12 cellular contexts compared by ENCODE assay signal in genomic region chr14:93234798-93235197, GRCh38. TPM values are rescaled to one million over a fixed set of nuclear protein-coding genes. Genes with fewer than 3 reads are reported as not detected.
DNase-seq lines count a peak whose midpoint lies in the region; ATAC-seq, FAIRE-seq and TF ChIP-seq lines count a peak whose summit lies in the region.
"Had no signal": no experiment of that assay in that cellular context is flagged by ENCODE, and none has a peak within 500 bp of the region (broad histone marks: within the 10 kb centered on the region; RNA-seq: fewer than 3 reads in every experiment).

No MANE protein-coding gene starts in this region.

- no peaks in the 10 kb centered on the region for H3K36me3 ChIP-seq in neural progenitor cell
- no peaks in the 10 kb centered on the region for H3K36me3 ChIP-seq in naive thymus-derived CD4-positive, alpha-beta T cell (ENCODE audit: control insufficient read depth in 2 of 3, insufficient read depth in 3 of 3, low read length in 3 of 3)
- H3K36me3 ChIP-seq in kidney (ENCODE audit: control insufficient read depth in 1 of 2, insufficient read depth in 2 of 2, low read length in 2 of 2), result no peaks in the 10 kb centered on the region

- peaks cover 3% of the 10 kb centered on the region for H3K4me1 Mint-ChIP-seq in neural progenitor cell
- peaks cover 11 to 28% (median 14%) of the 10 kb centered on the region in 7 donors for H3K4me1 Mint-ChIP-seq in naive thymus-derived CD4-positive, alpha-beta T cell

- H3K36me3 Mint-ChIP-seq in neural progenitor cell, result peaks cover 2% of the 10 kb centered on the region
- peaks cover 0 to 2% (median 0%) of the 10 kb centered on the region in 5 donors for H3K36me3 Mint-ChIP-seq in naive thymus-derived CD4-positive, alpha-beta T cell
- H3K36me3 Mint-ChIP-seq: natural killer cell treated with Interleukin-12 subunit alpha and Interleukin-12 subunit beta and Interleukin-15 and Interleukin-18, amount 100 ng/mL, for 72 hours had no signal

- H3K4me3 ChIP-seq in neural progenitor cell (no peak overlapping the region), kidney (ENCODE audit: low read length in 2 of 2) (no peak overlapping the region)
- no peak overlapping the region for H3K4me3 ChIP-seq in naive thymus-derived CD4-positive, alpha-beta T cell (ENCODE audit: low read length)

- H3K9me3 ChIP-seq in neural progenitor cell (ENCODE audit: low read depth), result no peaks in the 10 kb centered on the region
- H3K9me3 ChIP-seq in naive thymus-derived CD4-positive, alpha-beta T cell (ENCODE audit: control insufficient read depth in 2 of 3, low read length in 3 of 3), result no peaks in the 10 kb centered on the region
- H3K9me3 ChIP-seq in kidney (ENCODE audit: control insufficient read depth in 1 of 2, low read length in 2 of 2), result no peaks in the 10 kb centered on the region

- peak; percentile 76 for DNase-seq in GM03348 (ENCODE audit: low spot score)
- DNase-seq in NCI-H226, result peak; percentile 51
- peak; percentile 5 for DNase-seq in cerebellar cortex (ENCODE audit: low spot score)
- DNase-seq in neural progenitor cell (ENCODE audit: low spot score), result peak; percentile 13
- no peak for DNase-seq in iPS-NIHi7 (ENCODE audit: extremely low spot score)
- DNase-seq in naive thymus-derived CD4-positive, alpha-beta T cell, result no peak
- DNase-seq in kidney, result no peak
- DNase-seq: activated CD8-positive, alpha-beta memory T cell treated with anti-CD3 and anti-CD28 coated beads, Interleukin-2, amount 50 U/mL, for 4 hours; GF-D8; NCI-H2081 treated with DMSO at 0.1 percent for 48 hours had no signal

- no peaks in the 10 kb centered on the region for H3K4me1 ChIP-seq in neural progenitor cell
- peaks cover 0 to 4% of the 10 kb centered on the region in 2 donors for H3K4me1 ChIP-seq in naive thymus-derived CD4-positive, alpha-beta T cell (ENCODE audit: control insufficient read depth in 2 of 2, insufficient read depth in 2 of 2, low read length in 2 of 2)
- peaks cover 0 to 6% of the 10 kb centered on the region in 2 donors for H3K4me1 ChIP-seq in kidney (ENCODE audit: control insufficient read depth in 1 of 2, insufficient read depth in 1 of 2, low read depth in 1 of 2, low read length in 2 of 2)

- H4K20me1 ChIP-seq in neural progenitor cell (ENCODE audit: low read depth), result peaks cover 3% of the 10 kb centered on the region

- H3K27me3 ChIP-seq in neural progenitor cell, result no peaks in the 10 kb centered on the region
- H3K27me3 ChIP-seq in naive thymus-derived CD4-positive, alpha-beta T cell (ENCODE audit: control insufficient read depth in 2 of 2, insufficient read depth in 2 of 2, low read length in 2 of 2), result no peaks in the 10 kb centered on the region

- intact Hi-C loops in naive thymus-derived CD4-positive, alpha-beta T cell (cut with micrococcal nuclease), result no loop called here
- intact Hi-C loops in kidney (cut with DNase I), result no loop called here

- FAIRE-seq in kidney (lab: Jason Lieb, UNC), result no peak

- no peaks in the 10 kb centered on the region for H3K9me3 Mint-ChIP-seq in neural progenitor cell
- peaks cover 0 to 3% (median 0%) of the 10 kb centered on the region in 11 donors for H3K9me3 Mint-ChIP-seq in naive thymus-derived CD4-positive, alpha-beta T cell
- H3K9me3 Mint-ChIP-seq: natural killer cell treated with Interleukin-12 subunit alpha and Interleukin-12 subunit beta and Interleukin-15 and Interleukin-18, amount 100 ng/mL, for 72 hours had no signal

- POLR2A ChIA-PET in naive thymus-derived CD4-positive, alpha-beta T cell (lab: Charles Lee), result interaction anchor here (0.6 kb wide), 1 partner anchor 29 kb away, joined by 5 read pairs; no protein-coding TSS in a partner anchor

- CTCF ChIA-PET in naive thymus-derived CD4-positive, alpha-beta T cell (lab: Charles Lee), result no interaction called here

- no peaks in the 10 kb centered on the region for H3K27me3 Mint-ChIP-seq in neural progenitor cell (ENCODE audit: insufficient read depth, low read depth)
- peaks cover 0 to 18% (median 5%) of the 10 kb centered on the region in 5 donors for H3K27me3 Mint-ChIP-seq in naive thymus-derived CD4-positive, alpha-beta T cell

- H3F3A ChIP-seq in neural progenitor cell (ENCODE audit: low read depth), result no peaks in the 10 kb centered on the region

- H3K9ac ChIP-seq in neural progenitor cell (no peak overlapping the region), kidney (ENCODE audit: low read length in 2 of 2) (no peak overlapping the region)

- H3K27ac Mint-ChIP-seq in neural progenitor cell, result no peak overlapping the region
- peak overlapping the region in 1 of 9 donors; percentile 26 for H3K27ac Mint-ChIP-seq in naive thymus-derived CD4-positive, alpha-beta T cell
- H3K27ac Mint-ChIP-seq: natural killer cell treated with Interleukin-12 subunit alpha and Interleukin-12 subunit beta and Interleukin-15 and Interleukin-18, amount 100 ng/mL, for 72 hours had no signal

- no peak overlapping the region for H3K27ac ChIP-seq in neural progenitor cell
- H3K27ac ChIP-seq in naive thymus-derived CD4-positive, alpha-beta T cell (ENCODE audit: low read depth, low read length), result no peak overlapping the region
- no peak overlapping the region for H3K27ac ChIP-seq in kidney (ENCODE audit: low read depth in 2 of 2, low read length in 2 of 2)

- no peak overlapping the region for H3K4me2 ChIP-seq in neural progenitor cell

- H3K4me3 Mint-ChIP-seq in neural progenitor cell, result no peak overlapping the region
- no peak overlapping the region for H3K4me3 Mint-ChIP-seq in naive thymus-derived CD4-positive, alpha-beta T cell
- H3K4me3 Mint-ChIP-seq: natural killer cell treated with Interleukin-12 subunit alpha and Interleukin-12 subunit beta and Interleukin-15 and Interleukin-18, amount 100 ng/mL, for 72 hours had no signal

- no peaks in the 10 kb centered on the region for H3K79me2 ChIP-seq in neural progenitor cell (ENCODE audit: low read depth)

- no peak overlapping the region for H2AFZ ChIP-seq in neural progenitor cell (replicated peaks)

- ATAC-seq in naive thymus-derived CD4-positive, alpha-beta T cell, result no peak
- ATAC-seq in HG03196 (IDR thresholded peaks at IDR 0.05; ENCODE audit: unreplicated experiment), result no peak

- TF ChIP-seq CTCF in neural progenitor cell (IDR thresholded peaks at IDR 0.05) (no peak), kidney (IDR thresholded peaks at IDR 0.05; ENCODE audit: borderline replicate concordance, extremely low read depth, insufficient read depth) (no peak)

RNA-seq across cellular contexts. Expression of gene UBR7, which starts 27.7 kb away (rescaled TPM):
- 47.6 and 55.7 TPM in 2 replicates for total RNA-seq in neural progenitor cell (ENCODE audit: low replicate concordance)
- total RNA-seq in naive thymus-derived CD4-positive, alpha-beta T cell, result 10 to 100 TPM; 10.1 to 31.3 (median 13.5) TPM
- polyA plus RNA-seq in naive thymus-derived CD4-positive, alpha-beta T cell, result 10 to 100 TPM; 26.6 to 27.8 TPM
- total RNA-seq in kidney, result 23.6 TPM
- polyA plus RNA-seq in kidney (ENCODE audit: insufficient read depth, low read depth, low replicate concordance), result 14.3 TPM

RNA-seq across cellular contexts. Expression of gene GON7, which starts 27.9 kb away (rescaled TPM):
- 11.2 and 24.6 TPM in 2 replicates for total RNA-seq in neural progenitor cell (ENCODE audit: low replicate concordance)
- 10 to 100 TPM in 2 of 5 experiments, 1 to 10 TPM in 3; 3.5 to 17.4 (median 8.3) TPM for total RNA-seq in naive thymus-derived CD4-positive, alpha-beta T cell
- 10 to 100 TPM; 12.4 to 19.2 TPM for polyA plus RNA-seq in naive thymus-derived CD4-positive, alpha-beta T cell
- total RNA-seq in kidney, result 12.3 TPM
- 35.3 TPM for polyA plus RNA-seq in kidney (ENCODE audit: insufficient read depth, low read depth, low replicate concordance)

RNA-seq across cellular contexts. Expression of gene LYSET, which starts 49.7 kb away (rescaled TPM):
- 16.1 and 17.2 TPM in 2 replicates for total RNA-seq in neural progenitor cell (ENCODE audit: low replicate concordance)
- total RNA-seq in naive thymus-derived CD4-positive, alpha-beta T cell, result 10 to 100 TPM in 4 of 5 experiments, 1 to 10 TPM in 1; 8.0 to 26.6 (median 12.4) TPM
- 10 to 100 TPM; 42.1 to 47.7 TPM for polyA plus RNA-seq in naive thymus-derived CD4-positive, alpha-beta T cell
- total RNA-seq in kidney, result 25.6 TPM
- 34.9 TPM for polyA plus RNA-seq in kidney (ENCODE audit: insufficient read depth, low read depth, low replicate concordance)

RNA-seq across cellular contexts. Expression of gene MOAP1, which starts 50.1 kb away (rescaled TPM):
- total RNA-seq in neural progenitor cell (ENCODE audit: low replicate concordance) (26.9 and 34.6 TPM in 2 replicates), kidney (38.4 TPM)
- total RNA-seq in naive thymus-derived CD4-positive, alpha-beta T cell, result 100 to 1,000 TPM in 1 of 5 experiments, 10 to 100 TPM in 4; 20.5 to 102 (median 43.6) TPM
- 10 to 100 TPM; 59.4 to 80.8 TPM for polyA plus RNA-seq in naive thymus-derived CD4-positive, alpha-beta T cell
- polyA plus RNA-seq in kidney (ENCODE audit: insufficient read depth, low read depth, low replicate concordance), result 40.1 TPM

Comparison
In these comparisons a context has a peak if more than half of its experiments do, and no peak if none do; other contexts are left out.
1. DNase-seq: peak in GM03348 (single experiment), NCI-H226 (single experiment), cerebellar cortex (single experiment) and neural progenitor cell (single experiment); none in iPS-NIHi7 (single experiment), naive thymus-derived CD4-positive, alpha-beta T cell (0 of 9) and kidney (single experiment).